ENCODE assay signal across 13 cellular contexts in genomic region chr1:82778612-82779011, GRCh38.
DNase-seq lines count a peak whose midpoint lies in the region; ATAC-seq and TF ChIP-seq lines count a peak whose summit lies in the region.
"Had no signal": no experiment of that assay in that cellular context is flagged by ENCODE, and none has a peak within 500 bp of the region (broad histone marks: within the 10 kb centered on the region; RNA-seq: fewer than 3 reads in every experiment).

No MANE protein-coding gene starts in this region.

- BruUV-seq in HCT116 (replicated peaks; lab: Mats Ljungman, UMichigan) = no TSS peak

- RAD21 ChIA-PET in HCT116 (lab: Charles Lee; ENCODE audit: low non-redundant PET in 1 of 2, low total read pairs in 2 of 2, uncharacterized antibody in 2 of 2, unreplicated experiment in 2 of 2) = no interaction called here

- intact Hi-C loops in HCT116 (cut with micrococcal nuclease) (loop anchor here (10.0 kb wide), 1 partner anchor 1076 kb away; no protein-coding TSS in a partner anchor), ascending aorta (cut with DNase I) (no loop called here)

- no peaks in the 10 kb centered on the region for H3K27me3 ChIP-seq in HCT116 (ENCODE audit: insufficient read depth, low read length)
- no peaks in the 10 kb centered on the region for H3K27me3 ChIP-seq in foreskin keratinocyte
- no peaks in the 10 kb centered on the region for H3K27me3 ChIP-seq in ascending aorta
- H3K27me3 ChIP-seq: ovary had no signal

- H3K9me2 ChIP-seq in HCT116 (ENCODE audit: insufficient read depth) = no peaks in the 10 kb centered on the region

- H3K27ac ChIP-seq in HCT116 (ENCODE audit: low read depth, low read length) (no peak overlapping the region), foreskin keratinocyte (no peak overlapping the region), ascending aorta (no peak overlapping the region)
- H3K27ac ChIP-seq: ovary, thoracic aorta had no signal

- CTCF ChIA-PET in HCT116 (lab: Charles Lee) = interaction anchor here (1.0 kb wide), 1 partner anchor 8 kb away, joined by 3 read pairs; no protein-coding TSS in a partner anchor

- no peaks in the 10 kb centered on the region for H4K20me1 ChIP-seq in HCT116 (ENCODE audit: insufficient read depth)

- TF ChIP-seq RAD21 in HCT116 (IDR thresholded peaks at IDR 0.05; ENCODE audit: low read depth) = no peak

- H3K36me3 ChIP-seq in HCT116 (ENCODE audit: control insufficient read depth in 1 of 2, insufficient read depth in 2 of 2, low read length in 2 of 2) (no peaks in the 10 kb centered on the region), ascending aorta (no peaks in the 10 kb centered on the region)
- H3K36me3 ChIP-seq: ovary, thoracic aorta had no signal

- H3K9ac ChIP-seq in HCT116 (ENCODE audit: low read length) = no peak overlapping the region

- DNase-seq in AG08396 (ENCODE audit: low spot score) = peak; percentile 6
- no peak for DNase-seq in HCT116 (ENCODE audit: low read depth, low spot score)
- peak in 1 of 2 donors; percentile 8 for DNase-seq in foreskin keratinocyte
- DNase-seq in ascending aorta (ENCODE audit: low spot score in 2 of 2) = no peak
- DNase-seq in mucosa of gallbladder (ENCODE audit: low spot score) = no peak
- no peak for DNase-seq in GM10266 (ENCODE audit: extremely low spot score)
- DNase-seq: activated gamma-delta T cell treated with Interleukin-2 at 50 U/mL for 16 hours; CD8-positive, alpha-beta T cell; ovary had no signal

- POLR2A ChIA-PET in HCT116 (lab: Charles Lee) = no interaction called here

- no peaks in the 10 kb centered on the region; a peak in 1 of 4 replicates for H3K9me3 ChIP-seq in HCT116 (ENCODE audit: control insufficient read depth in 1 of 2, insufficient read depth in 1 of 2, low read depth in 1 of 2, low read length in 2 of 2)
- H3K9me3 ChIP-seq in ascending aorta = no peaks in the 10 kb centered on the region
- H3K9me3 ChIP-seq: ovary, thoracic aorta had no signal

- H3K4me1 ChIP-seq in HCT116 (ENCODE audit: control insufficient read depth in 1 of 2, insufficient read depth in 2 of 2, low read length in 2 of 2) (no peaks in the 10 kb centered on the region), foreskin keratinocyte (no peaks in the 10 kb centered on the region), ascending aorta (no peaks in the 10 kb centered on the region)

- H3K4me2 ChIP-seq in HCT116 (ENCODE audit: low read length) = no peak overlapping the region

- H2AFZ ChIP-seq in HCT116 (ENCODE audit: low read depth, low read length, poor library complexity, severe bottlenecking) = no peak overlapping the region

- H3K79me2 ChIP-seq in HCT116 (ENCODE audit: insufficient read depth, low read length) = no peaks in the 10 kb centered on the region

- H3K4me3 ChIP-seq in HCT116 (replicated peaks in 1 of 2; ENCODE audit: low read depth in 1 of 2, low read length in 2 of 2) (no peak overlapping the region), ascending aorta (no peak overlapping the region)
- H3K4me3 ChIP-seq: ovary, thoracic aorta had no signal

- ATAC-seq in HCT116 (no peak), SK-N-SH treated with all-trans-retinoic acid at 6 μM for 48 hours (peak; percentile 52; the same call in 2 of the 3 replicates), foreskin keratinocyte (peak; percentile 29), GM18519 (IDR thresholded peaks at IDR 0.05; ENCODE audit: low FRiP score, unreplicated experiment) (no peak)
- ATAC-seq: activated CD4-positive, CD25-positive, alpha-beta regulatory T cell treated with anti-CD3 and anti-CD28 coated beads, Interleukin-2, amount 50 U/mL, for 24 hours; CD8-positive, alpha-beta T cell had no signal

- TF ChIP-seq POLR2A in HCT116 (IDR thresholded peaks at IDR 0.05; ENCODE audit: borderline replicate concordance, extremely low read depth, insufficient read depth, insufficient read length) = no peak

- peak in 2 of 3 experiments; percentile 33 to 41; a peak in 4 of 6 replicates for TF ChIP-seq CTCF in HCT116 (IDR thresholded peaks at IDR 0.05 in 2 of 3, conservative IDR thresholded peaks at IDR 0.05 in 1 of 3; ENCODE audit: borderline replicate concordance in 1 of 3, insufficient read depth in 1 of 3, low read depth in 2 of 3, low read length in 2 of 3)
- TF ChIP-seq CTCF in foreskin keratinocyte (conservative IDR thresholded peaks at IDR 0.05) = peak; percentile 57
- TF ChIP-seq CTCF in ascending aorta (IDR thresholded peaks at IDR 0.05) = no peak
- no peak for TF ChIP-seq CTCF in GM10266 (IDR thresholded peaks at IDR 0.05; ENCODE audit: control insufficient read depth, insufficient read depth, low read depth, missing control alignments)

TF ChIP-seq in HCT116, 20 proteins besides CTCF, POLR2A, EP300 and RAD21 (continues in another document):
- no peak for TF ChIP-seq EGR1 (IDR thresholded peaks at IDR 0.05; ENCODE audit: low read depth)
- no peak for TF ChIP-seq ATF3 (IDR thresholded peaks at IDR 0.05)
- no peak for TF ChIP-seq SIN3A (IDR thresholded peaks at IDR 0.05; ENCODE audit: low read depth)
- no peak for TF ChIP-seq TCF7L2 (IDR thresholded peaks at IDR 0.05; ENCODE audit: borderline replicate concordance, extremely low read depth, insufficient read depth, insufficient read length)
- TF ChIP-seq JUND (IDR thresholded peaks at IDR 0.05) = no peak
- TF ChIP-seq REST (IDR thresholded peaks at IDR 0.05; ENCODE audit: low read depth) = no peak
- no peak for TF ChIP-seq ELF1 (IDR thresholded peaks at IDR 0.05; ENCODE audit: borderline replicate concordance, low read depth)

TF ChIP-seq in SK-N-SH treated with all-trans-retinoic acid at 6 μM for 48 hours, 23 proteins besides CTCF, POLR2A, EP300 and RAD21:
- no peak for TF ChIP-seq ISL1 (CRISPR knock-in tag; IDR thresholded peaks at IDR 0.05)
- no peak for TF ChIP-seq POU6F1 (CRISPR knock-in tag; IDR thresholded peaks at IDR 0.05; ENCODE audit: borderline replicate concordance, low read depth)
- no peak for TF ChIP-seq CSRNP3 (CRISPR knock-in tag; IDR thresholded peaks at IDR 0.05)
- TF ChIP-seq ESRRG (CRISPR knock-in tag; IDR thresholded peaks at IDR 0.05) = no peak
- no peak for TF ChIP-seq SNAI2 (CRISPR knock-in tag; IDR thresholded peaks at IDR 0.05)

Comparison
In these comparisons a context has a peak if more than half of its experiments do, and no peak if none do; other contexts are left out.
1. ATAC-seq: peak in SK-N-SH treated with all-trans-retinoic acid at 6 μM for 48 hours (single experiment) and foreskin keratinocyte (single experiment); none in HCT116 (single experiment) and GM18519 (single experiment).
2. CTCF ChIP-seq: peak in HCT116 (2 of 3) and foreskin keratinocyte (single experiment); none in ascending aorta (0 of 3) and GM10266 (single experiment).